Comparison of ENCODE assay signal across 22 cellular contexts in genomic region chr9:16526380-16526779, GRCh38.
DNase-seq lines count a peak whose midpoint lies in the region; ATAC-seq, FAIRE-seq and TF ChIP-seq lines count a peak whose summit lies in the region.
"Had no signal": no experiment of that assay in that cellular context is flagged by ENCODE, and none has a peak within 500 bp of the region (broad histone marks: within the 10 kb centered on the region; RNA-seq: fewer than 3 reads in every experiment).

No MANE protein-coding gene starts in this region.

- H3K4me1 ChIP-seq in small intestine (ENCODE audit: control insufficient read depth in 2 of 2, insufficient read depth in 1 of 2, low read depth in 1 of 2, low read length in 1 of 2), result no peaks in the 10 kb centered on the region
- H3K4me1 ChIP-seq: colonic mucosa had no signal

- H3K36me3 ChIP-seq in small intestine (ENCODE audit: control insufficient read depth in 2 of 2, insufficient read depth in 2 of 2, low read length in 2 of 2), result no peaks in the 10 kb centered on the region
- H3K36me3 ChIP-seq: colonic mucosa, vagina, WERI-Rb-1 had no signal

- H3K4me3 Mint-ChIP-seq in osteocyte (ENCODE audit: unreplicated experiment), result no peak overlapping the region
- H3K4me3 Mint-ChIP-seq: immature natural killer cell; natural killer cell; stimulated activated naive CD8-positive, alpha-beta T cell treated with anti-CD3 and anti-CD28 coated beads, Interleukin-15, amount 100 ng/mL, for 72 hours had no signal

- H3K9me3 Mint-ChIP-seq in osteocyte (ENCODE audit: unreplicated experiment), result peaks cover 4% of the 10 kb centered on the region
- H3K9me3 Mint-ChIP-seq: immature natural killer cell; natural killer cell; stimulated activated naive CD8-positive, alpha-beta T cell treated with anti-CD3 and anti-CD28 coated beads, Interleukin-15, amount 100 ng/mL, for 72 hours had no signal

- WGBS in small intestine, 3 donors, result 61 to 72% (median 66%) methylated on average over 3 of the region's 3 CpGs

- H3K36me3 Mint-ChIP-seq in osteocyte (ENCODE audit: unreplicated experiment), result peaks cover 2% of the 10 kb centered on the region

- peak overlapping the region; percentile 52 for H3K27ac Mint-ChIP-seq in osteocyte (ENCODE audit: unreplicated experiment)
- H3K27ac Mint-ChIP-seq: natural killer cell; stimulated activated naive CD8-positive, alpha-beta T cell treated with anti-CD3 and anti-CD28 coated beads, Interleukin-15, amount 100 ng/mL, for 72 hours had no signal

- H3K9me3 ChIP-seq in small intestine (ENCODE audit: control insufficient read depth, low read depth), result no peaks in the 10 kb centered on the region
- H3K9me3 ChIP-seq: colonic mucosa, vagina had no signal

- H3K27ac ChIP-seq in small intestine (ENCODE audit: low read depth in 1 of 2, low read length in 1 of 2), result no peak overlapping the region
- H3K27ac ChIP-seq: colonic mucosa, vagina, WERI-Rb-1 had no signal

- FAIRE-seq in RCC 7860 (lab: Jason Lieb, UNC) (peak; percentile 76), small intestine (lab: Jason Lieb, UNC) (no peak)
- FAIRE-seq: GM18507 had no signal

- no peak overlapping the region for H3K4me3 ChIP-seq in small intestine (ENCODE audit: low read depth in 1 of 2, low read length in 2 of 2)
- H3K4me3 ChIP-seq: colonic mucosa, vagina had no signal

- H3K27me3 ChIP-seq in small intestine (ENCODE audit: control insufficient read depth in 2 of 2, insufficient read depth in 2 of 2, low read length in 2 of 2), result no peaks in the 10 kb centered on the region
- H3K27me3 ChIP-seq: colonic mucosa, vagina had no signal

- no peak for TF ChIP-seq CTCF in osteocyte (IDR thresholded peaks at IDR 0.05)

- H3K4me1 Mint-ChIP-seq in osteocyte (ENCODE audit: unreplicated experiment), result peaks cover 46% of the 10 kb centered on the region
- H3K4me1 Mint-ChIP-seq: stimulated activated naive CD8-positive, alpha-beta T cell treated with anti-CD3 and anti-CD28 coated beads, Interleukin-15, amount 100 ng/mL, for 72 hours had no signal

- no peak for ATAC-seq in GM19455 (IDR thresholded peaks at IDR 0.05; ENCODE audit: unreplicated experiment)
- ATAC-seq: natural killer cell; Panc1; stimulated activated naive CD8-positive, alpha-beta T cell treated with anti-CD3 and anti-CD28 coated beads, Interleukin-15, amount 100 ng/mL, for 72 hours had no signal

- no peaks in the 10 kb centered on the region for H3K27me3 Mint-ChIP-seq in osteocyte (ENCODE audit: unreplicated experiment)

- DNase-seq in EL, result peak; percentile 66
- peak; percentile 43 for DNase-seq in RCC 7860 (ENCODE audit: low spot score)
- peak; percentile 94 for DNase-seq in dermis blood vessel endothelial cell
- no peak for DNase-seq in osteocyte (ENCODE audit: extremely low spot score, unreplicated experiment)
- DNase-seq in small intestine, result no peak
- DNase-seq in anterior cingulate cortex (lab: John Stamatoyannopoulos, UW), result no peak
- DNase-seq in GOT3 (lab: John Stamatoyannopoulos, UW), result no peak
- DNase-seq: amniotic stem cell; Calu3; colonic mucosa; head of caudate nucleus; immature natural killer cell; natural killer cell; NCI-H2081 treated with DMSO at 0.1 percent for 48 hours; NCI-H774; retina; stimulated activated naive CD8-positive, alpha-beta T cell treated with anti-CD3 and anti-CD28 coated beads, Interleukin-15, amount 100 ng/mL, for 72 hours; WERI-Rb-1 had no signal

Comparison
In these comparisons a context has a peak if more than half of its experiments do, and no peak if none do; other contexts are left out.
1. DNase-seq: peak in EL (single experiment), RCC 7860 (single experiment) and dermis blood vessel endothelial cell (single experiment); none in osteocyte (single experiment), small intestine (single experiment), anterior cingulate cortex (0 of 58) and GOT3 (single experiment).